Comparison of ENCODE assay signal across 8 cellular contexts in genomic region chr1:171485375-171486047, GRCh38. TPM values are rescaled to one million over a fixed set of nuclear protein-coding genes. Genes with fewer than 3 reads are reported as not detected.
A peak's percentile ranks its signal among the peaks of the same experiment; 100 is the strongest.
DNase-seq lines count a peak whose midpoint lies in the region; ATAC-seq lines count a peak whose summit lies in the region.

Gene PRRC2C, plus strand, starts transcription at chr1:171485530. Its CDS starts 26,559 bp downstream, at chr1:171512089.

- H3K27me3 ChIP-seq in BLaER1 = no peaks in the 10 kb centered on the region

- peak within 1 kb of the TSS; percentile 94 for H3K4me2 ChIP-seq in BLaER1

- H3K9me3 ChIP-seq in BLaER1 = no peaks in the 10 kb centered on the region

- H3K4me1 ChIP-seq in BLaER1 = peaks cover 37% of the 10 kb centered on the region

- H4K20me1 ChIP-seq in BLaER1 = peaks cover 51% of the 10 kb centered on the region

- H3K4me3 ChIP-seq in BLaER1 = peak within 1 kb of the TSS; percentile 99

- DNase-seq in GM19240 (ENCODE audit: insufficient read length, low spot score) (peak; percentile 58), NCI-H526 treated with DMSO at 0.1 percent for 48 hours (lab: John Stamatoyannopoulos, UW) (peak; percentile 99), dedifferentiated amniotic fluid mesenchymal stem cell (ENCODE audit: extremely low spot score) (peak; percentile 98), left lobe of liver (ENCODE audit: low spot score) (peak; percentile 98)
- DNase-seq in activated CD4-positive, alpha-beta T cell treated with anti-CD3 and anti-CD28 coated beads, Interleukin-2, amount 50 U/mL, for 1 hour = peak; percentile 92
- DNase-seq in stimulated activated CD4-positive, alpha-beta T cell treated with anti-CD3 and anti-CD28 coated beads, Interleukin-2, amount 100 ng/mL, for 48 hours = peak; percentile 84 to 88

- peak within 1 kb of the TSS; percentile 99 for H3K27ac ChIP-seq in BLaER1

- peaks cover 18% of the 10 kb centered on the region for H3K36me3 ChIP-seq in BLaER1

- peak within 1 kb of the TSS; percentile 99 for H3K9ac ChIP-seq in BLaER1

- ATAC-seq in HG03469 (IDR thresholded peaks at IDR 0.05; ENCODE audit: unreplicated experiment) = peak; percentile 89
- ATAC-seq in left lobe of liver = peak; percentile 96

RNA-seq across cellular contexts. Expression of gene PRRC2C, which starts in this region (rescaled TPM):
- 42.6 TPM for total RNA-seq in left lobe of liver

Comparison
In these comparisons a context has a peak if more than half of its experiments do, and no peak if none do; other contexts are left out.
1. Peak in every context shown above with its lines: DNase-seq, ATAC-seq, H3K4me3 ChIP-seq and H3K27ac ChIP-seq.